ENCODE assay signal across 15 cellular contexts in the genomic region with DNA sequence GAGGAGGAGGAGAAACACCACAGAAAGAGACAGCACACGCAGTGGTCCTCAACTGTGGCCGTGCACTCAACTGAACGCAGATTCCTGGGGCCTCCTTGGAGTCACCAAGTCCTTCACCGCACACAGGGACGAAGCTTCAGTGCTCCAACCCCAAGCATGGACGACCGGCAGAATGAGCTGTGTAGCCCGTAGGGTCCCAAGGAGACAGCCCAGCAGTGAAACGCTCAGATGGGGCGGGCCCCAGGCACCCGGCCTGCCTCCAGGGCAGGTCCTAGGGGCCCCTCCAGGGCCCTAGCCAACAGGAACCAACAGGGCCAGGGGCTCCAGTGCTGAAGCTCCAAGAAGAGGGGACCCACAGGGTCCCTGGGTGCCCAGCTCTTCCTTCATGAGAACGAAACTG.
"Had no signal": no experiment of that assay in that cellular context is flagged by ENCODE, and none has a peak within 500 bp of the region (broad histone marks: within the 10 kb centered on the region; RNA-seq: fewer than 3 reads in every experiment).

No MANE protein-coding gene starts in this region.

- H3K4me3 ChIP-seq: lung, skin epidermis had no signal

- H3K4me1 ChIP-seq: parathyroid adenoma had no signal

- H2AFZ ChIP-seq: parathyroid adenoma had no signal

- H3K27ac ChIP-seq: epithelial cell of prostate, parathyroid adenoma had no signal

- H3K9ac ChIP-seq: parathyroid adenoma had no signal

- DNase-seq: activated CD4-positive, alpha-beta T cell treated with anti-CD3 and anti-CD28 coated beads for 1 hour; activated CD4-positive, alpha-beta T cell treated with anti-CD3 and anti-CD28 coated beads, Interleukin-2, amount 50 U/mL, for 4 hours; activated naive CD4-positive, alpha-beta T cell; activated naive CD8-positive, alpha-beta T cell treated with anti-CD3 and anti-CD28 coated beads, Interleukin-2, amount 10 ng/mL, durations not matched to agents 7 days and 5 days; activated T-cell treated with anti-CD3 and anti-CD28 coated beads for 4 hours; head of caudate nucleus; naive thymus-derived CD4-positive, alpha-beta T cell; stimulated activated CD4-positive, alpha-beta T cell treated with anti-CD3 and anti-CD28 coated beads, Interleukin-4, amount 100 ng/mL, for 24 hours; stimulated activated naive CD4-positive, alpha-beta T cell; T-cell; T-helper 9 cell had no signal
